Comparison of ENCODE assay signal across 1 cellular context in the genomic region with DNA sequence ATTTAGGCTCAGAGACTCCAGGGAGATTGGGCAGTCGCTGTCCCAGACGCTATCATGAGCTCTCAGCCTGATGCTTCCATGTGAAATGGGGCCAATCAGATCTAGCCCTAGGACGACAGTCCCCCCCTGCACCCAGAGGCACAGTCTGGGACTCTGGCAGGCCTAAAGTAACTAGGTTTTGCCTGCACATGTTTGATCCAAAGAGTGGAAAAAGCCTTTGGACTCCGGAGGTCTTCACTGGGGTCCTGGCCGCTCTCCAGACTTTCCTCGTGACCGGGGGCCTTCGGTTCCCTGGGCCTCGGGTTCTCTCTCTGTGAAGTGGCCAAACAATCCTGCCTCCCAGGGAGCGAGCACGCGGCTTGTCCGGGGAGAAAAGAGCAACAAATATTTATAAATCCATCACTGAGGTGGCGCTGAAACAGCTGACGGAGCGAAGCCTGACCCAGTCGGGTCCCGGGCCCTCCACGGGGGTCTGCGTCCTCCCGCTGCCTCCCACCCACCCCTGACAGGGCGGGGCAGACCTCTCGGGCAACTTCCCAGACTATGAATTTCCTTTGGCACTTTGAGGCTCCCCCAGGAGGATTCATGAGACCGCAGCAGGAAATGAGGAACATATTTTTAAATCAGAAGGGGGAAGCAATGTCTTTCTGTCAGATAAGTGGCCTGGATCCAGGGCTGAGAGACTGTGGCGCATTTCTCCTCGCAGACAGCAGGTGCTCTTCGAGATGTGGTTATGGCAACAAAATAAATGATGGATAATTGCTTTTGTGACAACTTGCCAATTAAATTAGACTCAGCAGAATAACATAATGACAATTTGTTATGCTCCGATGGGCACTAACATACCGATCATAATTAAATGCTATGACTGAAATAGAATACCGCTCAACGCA.
TF ChIP-seq lines count a peak whose summit lies in the region.

No MANE protein-coding gene starts in this region.

TF ChIP-seq in SK-N-SH, 30 proteins besides CTCF, POLR2A, EP300 and RAD21:
- TF ChIP-seq, protein P1, sequence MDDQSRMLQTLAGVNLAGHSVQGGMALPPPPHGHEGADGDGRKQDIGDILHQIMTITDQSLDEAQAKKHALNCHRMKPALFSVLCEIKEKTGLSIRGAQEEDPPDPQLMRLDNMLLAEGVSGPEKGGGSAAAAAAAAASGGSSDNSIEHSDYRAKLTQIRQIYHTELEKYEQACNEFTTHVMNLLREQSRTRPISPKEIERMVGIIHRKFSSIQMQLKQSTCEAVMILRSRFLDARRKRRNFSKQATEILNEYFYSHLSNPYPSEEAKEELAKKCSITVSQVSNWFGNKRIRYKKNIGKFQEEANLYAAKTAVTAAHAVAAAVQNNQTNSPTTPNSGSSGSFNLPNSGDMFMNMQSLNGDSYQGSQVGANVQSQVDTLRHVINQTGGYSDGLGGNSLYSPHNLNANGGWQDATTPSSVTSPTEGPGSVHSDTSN (IDR thresholded peaks at IDR 0.05): 0 out of 2 replicates have a peak, but pooled peaks have one; percentile 36
- TF ChIP-seq SIN3A (IDR thresholded peaks at IDR 0.05; ENCODE audit: borderline replicate concordance, low read depth, low read length): no peak
- no peak for TF ChIP-seq EZH2phosphoT487 (IDR thresholded peaks at IDR 0.05; ENCODE audit: borderline replicate concordance, low read depth)
- peak; percentile 55 for TF ChIP-seq CHD2 (IDR thresholded peaks at IDR 0.05; ENCODE audit: low read length, partially characterized antibody)
- TF ChIP-seq POLR2AphosphoS5 (IDR thresholded peaks at IDR 0.05; ENCODE audit: low read depth, low read length): no peak
- TF ChIP-seq TCF12 (IDR thresholded peaks at IDR 0.05): peak; percentile 43; the same call in 1 of the 2 replicates
- peak; percentile 80 for TF ChIP-seq RCOR1 (IDR thresholded peaks at IDR 0.05; ENCODE audit: low read length)
- TF ChIP-seq, protein P2, sequence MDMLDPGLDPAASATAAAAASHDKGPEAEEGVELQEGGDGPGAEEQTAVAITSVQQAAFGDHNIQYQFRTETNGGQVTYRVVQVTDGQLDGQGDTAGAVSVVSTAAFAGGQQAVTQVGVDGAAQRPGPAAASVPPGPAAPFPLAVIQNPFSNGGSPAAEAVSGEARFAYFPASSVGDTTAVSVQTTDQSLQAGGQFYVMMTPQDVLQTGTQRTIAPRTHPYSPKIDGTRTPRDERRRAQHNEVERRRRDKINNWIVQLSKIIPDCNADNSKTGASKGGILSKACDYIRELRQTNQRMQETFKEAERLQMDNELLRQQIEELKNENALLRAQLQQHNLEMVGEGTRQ (IDR thresholded peaks at IDR 0.05; ENCODE audit: borderline replicate concordance, low read depth, low read length): no peak
TF ChIP-seq in SK-N-SH: peak in this region for 4.
